16 cellular contexts compared by ENCODE assay signal in genomic region chr1:154837034-154837678, GRCh38. TPM values are rescaled to one million over a fixed set of nuclear protein-coding genes. Genes with fewer than 3 reads are reported as not detected.
A peak's percentile ranks its signal among the peaks of the same experiment; 100 is the strongest.
DNase-seq lines count a peak whose midpoint lies in the region; ATAC-seq and TF ChIP-seq lines count a peak whose summit lies in the region.
"Had no signal": no experiment of that assay in that cellular context is flagged by ENCODE, and none has a peak within 500 bp of the region (broad histone marks: within the 10 kb centered on the region; RNA-seq: fewer than 3 reads in every experiment).

No MANE protein-coding gene starts in this region.

- H3K4me1 Mint-ChIP-seq in glutamatergic neuron (ENCODE audit: low read depth, unreplicated experiment) = peaks cover 64% of the 10 kb centered on the region
- H3K4me1 Mint-ChIP-seq: activated CD8-positive, alpha-beta memory T cell treated with anti-CD3 and anti-CD28 coated beads, Interleukin-2, amount 10 ng/mL, durations not matched to agents 7 days and 5 days had no signal

- ATAC-seq in HG02759 (IDR thresholded peaks at IDR 0.05; ENCODE audit: unreplicated experiment) (peak; percentile 10), HG03354 (IDR thresholded peaks at IDR 0.05; ENCODE audit: poor library complexity, severe bottlenecking, unreplicated experiment) (no peak)
- ATAC-seq: activated CD8-positive, alpha-beta memory T cell treated with anti-CD3 and anti-CD28 coated beads, Interleukin-2, amount 10 ng/mL, durations not matched to agents 7 days and 5 days; effector memory CD8-positive, alpha-beta T cell; natural killer cell treated with Interleukin-12 subunit alpha and Interleukin-12 subunit beta and Interleukin-15 and Interleukin-18, amount 100 ng/mL, for 72 hours had no signal

- H3K4me3 Mint-ChIP-seq in glutamatergic neuron (ENCODE audit: unreplicated experiment) = peak overlapping the region; percentile 55
- H3K4me3 Mint-ChIP-seq: activated CD8-positive, alpha-beta memory T cell treated with anti-CD3 and anti-CD28 coated beads, Interleukin-2, amount 10 ng/mL, durations not matched to agents 7 days and 5 days; effector memory CD8-positive, alpha-beta T cell; natural killer cell treated with Interleukin-12 subunit alpha and Interleukin-12 subunit beta and Interleukin-15 and Interleukin-18, amount 100 ng/mL, for 72 hours had no signal

- H3K9ac ChIP-seq in rectal smooth muscle tissue (ENCODE audit: low read length) = no peak overlapping the region

- no peaks in the 10 kb centered on the region for H3K36me3 ChIP-seq in rectal smooth muscle tissue (ENCODE audit: control insufficient read depth, insufficient read depth, low read length)

- no peak for TF ChIP-seq CTCF in glutamatergic neuron (IDR thresholded peaks at IDR 0.05; ENCODE audit: partially characterized antibody, unreplicated experiment)

- no peaks in the 10 kb centered on the region for H3K27me3 ChIP-seq in rectal smooth muscle tissue (ENCODE audit: control insufficient read depth, insufficient read depth, low read length)

- no peaks in the 10 kb centered on the region for H3K36me3 Mint-ChIP-seq in glutamatergic neuron (ENCODE audit: unreplicated experiment)
- H3K36me3 Mint-ChIP-seq: activated CD8-positive, alpha-beta memory T cell treated with anti-CD3 and anti-CD28 coated beads, Interleukin-2, amount 10 ng/mL, durations not matched to agents 7 days and 5 days; natural killer cell treated with Interleukin-12 subunit alpha and Interleukin-12 subunit beta and Interleukin-15 and Interleukin-18, amount 100 ng/mL, for 72 hours had no signal

- peaks cover 16% of the 10 kb centered on the region for H3K9me3 Mint-ChIP-seq in glutamatergic neuron (ENCODE audit: unreplicated experiment)
- H3K9me3 Mint-ChIP-seq: effector memory CD8-positive, alpha-beta T cell; natural killer cell treated with Interleukin-12 subunit alpha and Interleukin-12 subunit beta and Interleukin-15 and Interleukin-18, amount 100 ng/mL, for 72 hours had no signal

- in situ Hi-C loops in KBM-7 (cut with MboI; ENCODE audit: low pct_unique_long_range_greater_than_20kb, low sequenced_read_pairs) = no loop called here

- H3K4me1 ChIP-seq in rectal smooth muscle tissue (ENCODE audit: control insufficient read depth, insufficient read depth, low read length) = peaks cover 25% of the 10 kb centered on the region

- H3K27me3 Mint-ChIP-seq in glutamatergic neuron (ENCODE audit: unreplicated experiment) = peaks cover 26% of the 10 kb centered on the region

- no peak overlapping the region for H3K4me3 ChIP-seq in rectal smooth muscle tissue (ENCODE audit: low read length)

- peak overlapping the region; percentile 37 for H3K27ac ChIP-seq in rectal smooth muscle tissue (ENCODE audit: low read depth, low read length)

- DNase-seq in NCI-H446 treated with DMSO at 0.1 percent for 48 hours (lab: John Stamatoyannopoulos, UW) (peak; percentile 20), glutamatergic neuron (no peak), NCI-H2081 treated with DMSO at 0.1 percent for 48 hours (lab: John Stamatoyannopoulos, UW) (no peak), KBM-7 (no peak)
- DNase-seq: activated CD8-positive, alpha-beta memory T cell treated with anti-CD3 and anti-CD28 coated beads, Interleukin-2, amount 10 ng/mL, durations not matched to agents 7 days and 5 days; amniotic stem cell; cerebellar nuclear complex; effector memory CD8-positive, alpha-beta T cell; H7; mammary epithelial cell; NCI-H1930; T-helper 2 cell had no signal

- peak overlapping the region; percentile 95 for H3K27ac Mint-ChIP-seq in glutamatergic neuron (ENCODE audit: unreplicated experiment)
- H3K27ac Mint-ChIP-seq: activated CD8-positive, alpha-beta memory T cell treated with anti-CD3 and anti-CD28 coated beads, Interleukin-2, amount 10 ng/mL, durations not matched to agents 7 days and 5 days; effector memory CD8-positive, alpha-beta T cell; natural killer cell treated with Interleukin-12 subunit alpha and Interleukin-12 subunit beta and Interleukin-15 and Interleukin-18, amount 100 ng/mL, for 72 hours had no signal

RNA-seq across cellular contexts. Expression of gene KCNN3, which starts 32.9 kb away (rescaled TPM):
- total RNA-seq in glutamatergic neuron (ENCODE audit: unreplicated experiment) = 3.8 TPM
- total RNA-seq: mammary epithelial cell had no signal
